15 cellular contexts compared by ENCODE assay signal in the genomic region with DNA sequence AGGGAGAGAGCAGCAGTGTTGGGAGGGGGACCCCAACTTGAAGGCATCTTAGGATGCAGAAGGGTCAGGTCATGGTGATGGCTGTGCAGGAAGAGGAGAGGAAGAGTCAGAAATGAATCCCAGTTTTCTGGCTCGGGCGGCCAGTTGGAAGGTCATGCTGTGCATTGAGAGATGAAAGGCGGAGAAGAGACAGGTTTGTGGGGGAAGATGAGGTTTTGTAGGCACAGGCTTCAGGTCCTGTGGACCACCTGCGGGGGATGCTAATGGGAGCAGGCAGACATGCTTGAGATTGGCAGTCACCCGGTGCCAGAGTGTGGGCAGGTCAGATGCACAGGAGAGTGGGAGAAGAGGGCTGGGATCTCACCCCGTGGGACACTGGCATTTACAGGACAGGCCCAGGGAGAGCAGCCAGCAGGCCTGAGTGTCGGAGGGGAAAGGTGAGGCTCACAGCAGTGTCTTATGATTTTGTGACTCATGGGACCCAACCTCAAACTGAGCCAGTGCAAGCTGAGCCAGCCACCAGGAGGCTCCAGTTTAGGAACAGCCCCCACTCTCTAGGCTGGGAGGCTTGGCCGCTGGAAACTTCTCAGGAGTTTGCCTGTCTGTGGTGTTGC. TPM values are rescaled to one million over a fixed set of nuclear protein-coding genes. Genes with fewer than 3 reads are reported as not detected.
DNase-seq lines count a peak whose midpoint lies in the region; ATAC-seq and TF ChIP-seq lines count a peak whose summit lies in the region.
"Had no signal": no experiment of that assay in that cellular context is flagged by ENCODE, and none has a peak within 500 bp of the region (broad histone marks: within the 10 kb centered on the region; RNA-seq: fewer than 3 reads in every experiment).

No MANE protein-coding gene starts in this region.

- H3K36me3 ChIP-seq in heart left ventricle (no peaks in the 10 kb centered on the region), spleen (no peaks in the 10 kb centered on the region)
- H3K36me3 ChIP-seq in CD4-positive, alpha-beta memory T cell (ENCODE audit: insufficient read depth, low read length): no peaks in the 10 kb centered on the region

- H3K27me3 ChIP-seq in heart left ventricle (no peaks in the 10 kb centered on the region), spleen (replicated peaks in 1 of 7) (no peaks in the 10 kb centered on the region)
- H3K27me3 ChIP-seq in CD4-positive, alpha-beta memory T cell (ENCODE audit: insufficient read depth, low read length): no peaks in the 10 kb centered on the region

- 69 to 78% (median 73%) methylated on average over 8 of the region's 8 CpGs for WGBS in heart left ventricle, 4 donors
- WGBS in spleen, 5 donors: 81 to 88% (median 86%) methylated on average over 7 to 8 of the region's 8 CpGs

- no peaks in the 10 kb centered on the region for H3K27me3 Mint-ChIP-seq in activated CD4-positive, alpha-beta T cell treated with anti-CD3 and anti-CD28 coated beads for 36 hours
- peaks cover 4% of the 10 kb centered on the region for H3K27me3 Mint-ChIP-seq in activated T-helper 1 cell treated with anti-CD3 and anti-CD28 coated beads, Interleukin-12 subunit alpha, Interleukin-12 subunit beta, Interleukin-2, Interleukin-4 antibody, amounts not matched to agents 30 ng/mL and 10 ng/mL and 1 ng/mL, durations not matched to agents 14 hours and 24 hours and 36 hours (ENCODE audit: insufficient read depth)
- H3K27me3 Mint-ChIP-seq in CD4-positive, alpha-beta memory T cell: peaks cover 0 to 2% of the 10 kb centered on the region in 2 donors
- H3K27me3 Mint-ChIP-seq: stimulated activated naive CD8-positive, alpha-beta T cell treated with anti-CD3 and anti-CD28 coated beads, Interleukin-15, Interleukin-2, amounts not matched to agents 100 ng/mL and 50 ng/mL, for 24 hours had no signal

- intact Hi-C loops in activated CD4-positive, alpha-beta T cell treated with anti-CD3 and anti-CD28 coated beads for 36 hours (cut with DNase I, micrococcal nuclease): no loop called here
- intact Hi-C loops in activated T-helper 1 cell treated with anti-CD3 and anti-CD28 coated beads, Interleukin-12 subunit alpha, Interleukin-12 subunit beta, Interleukin-2, Interleukin-4 antibody, amounts not matched to agents 30 ng/mL and 10 ng/mL and 1 ng/mL, durations not matched to agents 14 hours and 24 hours and 36 hours (cut with micrococcal nuclease): no loop called here
- intact Hi-C loops in heart left ventricle (cut with DNase I): no loop called here
- intact Hi-C loops in spleen (cut with DNase I; ENCODE audit: low total_unique reads): no loop called here
- intact Hi-C loops in CD4-positive, alpha-beta memory T cell (cut with micrococcal nuclease): no loop called here

- no peaks in the 10 kb centered on the region for H3K9me3 Mint-ChIP-seq in activated CD4-positive, alpha-beta T cell treated with anti-CD3 and anti-CD28 coated beads for 36 hours (ENCODE audit: low read depth)
- no peaks in the 10 kb centered on the region for H3K9me3 Mint-ChIP-seq in activated T-helper 1 cell treated with anti-CD3 and anti-CD28 coated beads, Interleukin-12 subunit alpha, Interleukin-12 subunit beta, Interleukin-2, Interleukin-4 antibody, amounts not matched to agents 30 ng/mL and 10 ng/mL and 1 ng/mL, durations not matched to agents 14 hours and 24 hours and 36 hours
- no peaks in the 10 kb centered on the region for H3K9me3 Mint-ChIP-seq in CD4-positive, alpha-beta memory T cell
- H3K9me3 Mint-ChIP-seq: stimulated activated naive CD8-positive, alpha-beta T cell treated with anti-CD3 and anti-CD28 coated beads, Interleukin-15, Interleukin-2, amounts not matched to agents 100 ng/mL and 50 ng/mL, for 24 hours had no signal

- DNase-seq in activated CD4-positive, alpha-beta T cell treated with anti-CD3 and anti-CD28 coated beads for 36 hours: peak; percentile 15
- DNase-seq in activated CD4-positive, alpha-beta T cell treated with anti-CD3 and anti-CD28 coated beads for 1 hour: no peak
- no peak for DNase-seq in activated T-helper 1 cell treated with anti-CD3 and anti-CD28 coated beads, Interleukin-12 subunit alpha, Interleukin-12 subunit beta, Interleukin-2, Interleukin-4 antibody, amounts not matched to agents 30 ng/mL and 10 ng/mL and 1 ng/mL, durations not matched to agents 14 hours and 24 hours and 36 hours (ENCODE audit: low spot score)
- DNase-seq in heart left ventricle (peak in 1 of 5 donors; percentile 36), spleen (peak; percentile 60), amygdala (lab: John Stamatoyannopoulos, UW) (no peak), NCI-H2227 (lab: John Stamatoyannopoulos, UW; ENCODE audit: unreplicated experiment) (no peak)
- no peak for DNase-seq in CD4-positive, alpha-beta memory T cell
- DNase-seq: 8988T; activated CD8-positive, alpha-beta memory T cell treated with anti-CD3 and anti-CD28 coated beads, Interleukin-2, amount 50 U/mL, for 48 hours; DMS153; kidney glomerular epithelial cell; NCI-H2227 treated with DMSO at 0.1 percent for 48 hours; occipital lobe had no signal

- POLR2A ChIA-PET in activated CD4-positive, alpha-beta T cell treated with anti-CD3 and anti-CD28 coated beads for 36 hours (lab: Charles Lee): no interaction called here
- POLR2A ChIA-PET in CD4-positive, alpha-beta memory T cell (lab: Charles Lee; ENCODE audit: partially characterized antibody): no interaction called here

- no peak overlapping the region for H3K27ac Mint-ChIP-seq in activated CD4-positive, alpha-beta T cell treated with anti-CD3 and anti-CD28 coated beads for 36 hours
- H3K27ac Mint-ChIP-seq in activated T-helper 1 cell treated with anti-CD3 and anti-CD28 coated beads, Interleukin-12 subunit alpha, Interleukin-12 subunit beta, Interleukin-2, Interleukin-4 antibody, amounts not matched to agents 30 ng/mL and 10 ng/mL and 1 ng/mL, durations not matched to agents 14 hours and 24 hours and 36 hours: peak overlapping the region; percentile 63
- peak overlapping the region in 2 of 7 donors; percentile 35 to 81 for H3K27ac Mint-ChIP-seq in CD4-positive, alpha-beta memory T cell
- H3K27ac Mint-ChIP-seq: stimulated activated naive CD8-positive, alpha-beta T cell treated with anti-CD3 and anti-CD28 coated beads, Interleukin-15, Interleukin-2, amounts not matched to agents 100 ng/mL and 50 ng/mL, for 24 hours had no signal

- H3K4me1 Mint-ChIP-seq in activated CD4-positive, alpha-beta T cell treated with anti-CD3 and anti-CD28 coated beads for 36 hours: peaks cover 2% of the 10 kb centered on the region
- H3K4me1 Mint-ChIP-seq in activated T-helper 1 cell treated with anti-CD3 and anti-CD28 coated beads, Interleukin-12 subunit alpha, Interleukin-12 subunit beta, Interleukin-2, Interleukin-4 antibody, amounts not matched to agents 30 ng/mL and 10 ng/mL and 1 ng/mL, durations not matched to agents 14 hours and 24 hours and 36 hours (ENCODE audit: low read depth): peaks cover 26% of the 10 kb centered on the region
- H3K4me1 Mint-ChIP-seq in CD4-positive, alpha-beta memory T cell: peaks cover 6 to 13% (median 12%) of the 10 kb centered on the region in 4 donors

- no peak overlapping the region for H3K4me3 Mint-ChIP-seq in activated CD4-positive, alpha-beta T cell treated with anti-CD3 and anti-CD28 coated beads for 36 hours
- H3K4me3 Mint-ChIP-seq in activated T-helper 1 cell treated with anti-CD3 and anti-CD28 coated beads, Interleukin-12 subunit alpha, Interleukin-12 subunit beta, Interleukin-2, Interleukin-4 antibody, amounts not matched to agents 30 ng/mL and 10 ng/mL and 1 ng/mL, durations not matched to agents 14 hours and 24 hours and 36 hours: no peak overlapping the region
- H3K4me3 Mint-ChIP-seq in CD4-positive, alpha-beta memory T cell: no peak overlapping the region
- H3K4me3 Mint-ChIP-seq: stimulated activated naive CD8-positive, alpha-beta T cell treated with anti-CD3 and anti-CD28 coated beads, Interleukin-15, Interleukin-2, amounts not matched to agents 100 ng/mL and 50 ng/mL, for 24 hours had no signal

- peak in 4 of 12 donors; percentile 9 to 23 (median 14) for TF ChIP-seq CTCF in heart left ventricle (IDR thresholded peaks at IDR 0.05)
- TF ChIP-seq CTCF in spleen (IDR thresholded peaks at IDR 0.05 in 8 of 11, conservative IDR thresholded peaks at IDR 0.05 in 3 of 11): no peak

- H3K9me3 ChIP-seq in heart left ventricle: peaks cover 0 to 11% (median 0%) of the 10 kb centered on the region in 12 donors
- no peaks in the 10 kb centered on the region for H3K9me3 ChIP-seq in spleen
- no peaks in the 10 kb centered on the region for H3K9me3 ChIP-seq in CD4-positive, alpha-beta memory T cell (ENCODE audit: control insufficient read depth in 1 of 2, low read length in 2 of 2)

- H3K4me1 ChIP-seq in heart left ventricle (peaks cover 7 to 80% (median 49%) of the 10 kb centered on the region in 12 donors), spleen (peaks cover 0 to 43% (median 23%) of the 10 kb centered on the region in 6 donors)
- peaks cover 7% of the 10 kb centered on the region for H3K4me1 ChIP-seq in CD4-positive, alpha-beta memory T cell (ENCODE audit: insufficient read depth, low read length)

- H3K4me3 ChIP-seq in heart left ventricle (no peak overlapping the region), spleen (no peak overlapping the region)
- no peak overlapping the region for H3K4me3 ChIP-seq in CD4-positive, alpha-beta memory T cell (ENCODE audit: low read length in 2 of 2)

- ATAC-seq in activated CD4-positive, alpha-beta T cell treated with anti-CD3 and anti-CD28 coated beads for 36 hours: peak; percentile 44
- peak in 3 of 4 donors; percentile 27 to 40 (median 35) for ATAC-seq in heart left ventricle

- no peaks in the 10 kb centered on the region for H3K36me3 Mint-ChIP-seq in activated CD4-positive, alpha-beta T cell treated with anti-CD3 and anti-CD28 coated beads for 36 hours (ENCODE audit: low read depth)
- no peaks in the 10 kb centered on the region for H3K36me3 Mint-ChIP-seq in activated T-helper 1 cell treated with anti-CD3 and anti-CD28 coated beads, Interleukin-12 subunit alpha, Interleukin-12 subunit beta, Interleukin-2, Interleukin-4 antibody, amounts not matched to agents 30 ng/mL and 10 ng/mL and 1 ng/mL, durations not matched to agents 14 hours and 24 hours and 36 hours (ENCODE audit: low read depth)
- no peaks in the 10 kb centered on the region for H3K36me3 Mint-ChIP-seq in CD4-positive, alpha-beta memory T cell

- no peak for TF ChIP-seq POLR2A in heart left ventricle (IDR thresholded peaks at IDR 0.05)
- no peak for TF ChIP-seq POLR2A in spleen (IDR thresholded peaks at IDR 0.05)

- H3K27ac ChIP-seq in heart left ventricle (peak overlapping the region in 11 of 12 donors; percentile 23 to 73 (median 49)), spleen (peak overlapping the region in 3 of 8 donors; percentile 21 to 50 (median 33))
- no peak overlapping the region for H3K27ac ChIP-seq in CD4-positive, alpha-beta memory T cell (ENCODE audit: low read depth, low read length)

- CTCF ChIA-PET in activated CD4-positive, alpha-beta T cell treated with anti-CD3 and anti-CD28 coated beads for 36 hours (lab: Charles Lee): interaction anchor here (0.6 kb wide), 1 partner anchor 105 kb away, joined by 4 read pairs; no protein-coding TSS in a partner anchor
- CTCF ChIA-PET in CD4-positive, alpha-beta memory T cell (lab: Charles Lee; ENCODE audit: partially characterized antibody): no interaction called here

RNA-seq across cellular contexts. Expression of gene STXBP1, which starts 17.5 kb away (rescaled TPM):
- total RNA-seq in activated CD4-positive, alpha-beta T cell treated with anti-CD3 and anti-CD28 coated beads for 36 hours: 10 to 100 TPM; 15.9 to 18.1 TPM
- total RNA-seq in activated T-helper 1 cell treated with anti-CD3 and anti-CD28 coated beads, Interleukin-12 subunit alpha, Interleukin-12 subunit beta, Interleukin-2, Interleukin-4 antibody, amounts not matched to agents 30 ng/mL and 10 ng/mL and 1 ng/mL, durations not matched to agents 14 hours and 24 hours and 36 hours: 26.1 and 32.9 TPM in 2 replicates
- total RNA-seq in heart left ventricle (100 to 1,000 TPM in 1 of 9 donors, 10 to 100 TPM in 8; 35.9 to 102 (median 50.2) TPM), spleen (10 to 100 TPM; 26.0 to 75.7 (median 38.5) TPM)
- polyA plus RNA-seq in heart left ventricle (10 to 100 TPM; 14.0 to 23.7 TPM), spleen (1 to 10 TPM; 4.3 to 7.6 (median 6.0) TPM)
- total RNA-seq in CD4-positive, alpha-beta memory T cell: 10 to 100 TPM; 19.9 to 20.9 TPM
- 1 to 10 TPM; 4.8 to 5.5 TPM for polyA plus RNA-seq in CD4-positive, alpha-beta memory T cell

Comparison
In these comparisons a context has a peak if more than half of its experiments do, and no peak if none do; other contexts are left out.
1. DNase-seq: peak in activated CD4-positive, alpha-beta T cell treated with anti-CD3 and anti-CD28 coated beads for 36 hours (single experiment) and spleen (single experiment); none in activated CD4-positive, alpha-beta T cell treated with anti-CD3 and anti-CD28 coated beads for 1 hour (single experiment), activated T-helper 1 cell treated with anti-CD3 and anti-CD28 coated beads, Interleukin-12 subunit alpha, Interleukin-12 subunit beta, Interleukin-2, Interleukin-4 antibody, amounts not matched to agents 30 ng/mL and 10 ng/mL and 1 ng/mL, durations not matched to agents 14 hours and 24 hours and 36 hours (single experiment), CD4-positive, alpha-beta memory T cell (0 of 5), amygdala (0 of 56) and NCI-H2227 (single experiment).